Comparison of ENCODE assay signal across 23 cellular contexts in the genomic region with DNA sequence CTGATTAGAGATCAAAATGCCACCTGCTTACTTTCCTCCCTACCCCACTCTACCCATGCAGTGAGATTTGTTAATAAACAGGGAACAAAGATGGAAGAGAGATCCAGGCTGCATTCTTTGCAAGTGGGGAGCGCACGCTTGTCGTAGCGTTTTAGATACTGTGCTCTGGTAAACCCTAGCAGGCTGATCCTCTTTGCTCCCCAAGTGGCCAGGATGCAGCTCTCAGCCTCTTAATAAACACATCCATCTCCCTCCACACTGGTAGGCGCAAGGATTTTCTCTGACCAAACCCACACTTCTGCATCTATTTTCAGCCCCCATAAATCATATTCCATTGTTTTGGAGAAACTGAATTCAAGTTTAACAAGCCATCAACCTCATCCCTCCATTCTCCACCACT. TPM values are rescaled to one million over a fixed set of nuclear protein-coding genes. Genes with fewer than 3 reads are reported as not detected.
DNase-seq lines count a peak whose midpoint lies in the region; ATAC-seq and TF ChIP-seq lines count a peak whose summit lies in the region.
"Had no signal": no experiment of that assay in that cellular context is flagged by ENCODE, and none has a peak within 500 bp of the region (broad histone marks: within the 10 kb centered on the region; RNA-seq: fewer than 3 reads in every experiment).

No MANE protein-coding gene starts in this region.

- no peak overlapping the region for H3K27ac ChIP-seq in CD8-positive, alpha-beta T cell (ENCODE audit: low read depth, low read length)
- H3K27ac ChIP-seq: C4-2B, cardiac muscle cell, epithelial cell of prostate, testis had no signal

- H3K36me3 Mint-ChIP-seq in Calu3 (ENCODE audit: insufficient read depth, unreplicated experiment) = peaks cover 35% of the 10 kb centered on the region
- peaks cover 25% of the 10 kb centered on the region for H3K36me3 Mint-ChIP-seq in WTC11
- no peaks in the 10 kb centered on the region for H3K36me3 Mint-ChIP-seq in CD8-positive, alpha-beta T cell
- H3K36me3 Mint-ChIP-seq: stimulated activated naive B cell treated with anti-CD40 and anti-IgM and Interleukin-4, amounts not matched to agents 10 μg/mL and 1 μg/mL and 100 μg/mL, for 72 hours had no signal

- H3K27me3 Mint-ChIP-seq in Calu3 (ENCODE audit: unreplicated experiment) (no peaks in the 10 kb centered on the region), WTC11 (ENCODE audit: low read depth) (peaks cover 17% of the 10 kb centered on the region)
- peaks cover 67% of the 10 kb centered on the region for H3K27me3 Mint-ChIP-seq in CD8-positive, alpha-beta T cell (ENCODE audit: low read depth)

- DNase-seq in Calu3 = no peak
- DNase-seq in H7 = peak; percentile 51
- no peak for DNase-seq in WTC11 (ENCODE audit: low spot score)
- DNase-seq in iPS-NIHi11 (ENCODE audit: low spot score) = peak; percentile 9
- no peak for DNase-seq in epidermal melanocyte (ENCODE audit: insufficient read length, low spot score)
- DNase-seq in SHP77 treated with DMSO at 0.1 percent for 48 hours (lab: John Stamatoyannopoulos, UW) = no peak
- DNase-seq in CD8-positive, alpha-beta T cell = no peak
- DNase-seq: activated CD4-positive, alpha-beta T cell treated with anti-CD3 and anti-CD28 coated beads for 1 hour; activated CD8-positive, alpha-beta memory T cell treated with anti-CD3 and anti-CD28 coated beads for 24 hours; activated T-cell treated with anti-CD3 and anti-CD28 coated beads, Interleukin-2, amount 50 U/mL, for 24 hours; foreskin fibroblast; Kasumi-1; NCI-H2029; OCI-M1; Right ventricle myocardium superior; small intestine; stimulated activated CD4-positive, alpha-beta T cell treated with anti-CD3 and anti-CD28 coated beads, Interleukin-2, amount 100 ng/mL, for 24 hours; stimulated activated naive B cell treated with anti-CD40 and anti-IgM and Interleukin-4, amounts not matched to agents 10 μg/mL and 1 μg/mL and 100 μg/mL, for 72 hours; testis had no signal

- H3K4me3 ChIP-seq in H7 (ENCODE audit: insufficient read depth, low read depth, low read length) = no peak overlapping the region
- H3K4me3 ChIP-seq in CD8-positive, alpha-beta T cell (ENCODE audit: low read depth, low read length) = no peak overlapping the region
- H3K4me3 ChIP-seq: cardiac muscle cell, testis had no signal

- BruUV-seq in Calu3 (replicated peaks; lab: Mats Ljungman, UMichigan) = no TSS peak

- H3K4me1 ChIP-seq in CD8-positive, alpha-beta T cell (ENCODE audit: insufficient read depth, low read length) = peaks cover 9% of the 10 kb centered on the region

- ATAC-seq in WTC11 = no peak
- no peak for ATAC-seq in esophagus mucosa
- no peak for ATAC-seq in CD8-positive, alpha-beta T cell
- ATAC-seq: stimulated activated naive B cell treated with anti-CD40 and anti-IgM and Interleukin-4, amounts not matched to agents 10 μg/mL and 1 μg/mL and 100 μg/mL, for 72 hours had no signal

- CTCF ChIA-PET in Calu3 (lab: Charles Lee) = no interaction called here
- CTCF ChIA-PET in WTC11 (lab: Charles Lee) = interaction anchor here (0.9 to 2.4 kb wide), 2 partner anchors 19 to 157 kb away, joined by 4 to 10 read pairs; no protein-coding TSS in a partner anchor
- CTCF ChIA-PET in CD8-positive, alpha-beta T cell (lab: Charles Lee) = no interaction called here

- H3K4me1 Mint-ChIP-seq in Calu3 (ENCODE audit: low read depth, unreplicated experiment) (peaks cover 46% of the 10 kb centered on the region), WTC11 (peaks cover 58% of the 10 kb centered on the region)
- peaks cover 14% of the 10 kb centered on the region for H3K4me1 Mint-ChIP-seq in CD8-positive, alpha-beta T cell (ENCODE audit: low read depth)

- no peaks in the 10 kb centered on the region for H3K36me3 ChIP-seq in H7 (replicated peaks; ENCODE audit: control insufficient read depth, insufficient read depth, low read length)
- no peaks in the 10 kb centered on the region for H3K36me3 ChIP-seq in CD8-positive, alpha-beta T cell (ENCODE audit: insufficient read depth, low read length)
- H3K36me3 ChIP-seq: cardiac muscle cell had no signal

- TF ChIP-seq CTCF in Calu3 (IDR thresholded peaks at IDR 0.05; ENCODE audit: unreplicated experiment) (no peak), WTC11 (IDR thresholded peaks at IDR 0.05) (no peak)
- TF ChIP-seq CTCF in CD8-positive, alpha-beta T cell (IDR thresholded peaks at IDR 0.05) = no peak

- POLR2A ChIA-PET in WTC11 (lab: Charles Lee) = no interaction called here
- POLR2A ChIA-PET in CD8-positive, alpha-beta T cell (lab: Charles Lee) = no interaction called here

- H3K9me3 ChIP-seq in CD8-positive, alpha-beta T cell (ENCODE audit: low read length) = no peaks in the 10 kb centered on the region
- H3K9me3 ChIP-seq: testis had no signal

- H3K9me3 Mint-ChIP-seq in Calu3 (ENCODE audit: low read depth, unreplicated experiment) = no peaks in the 10 kb centered on the region
- peaks cover 8% of the 10 kb centered on the region for H3K9me3 Mint-ChIP-seq in WTC11
- H3K9me3 Mint-ChIP-seq in CD8-positive, alpha-beta T cell = peaks cover 11% of the 10 kb centered on the region

- H3K27me3 ChIP-seq in H7 (ENCODE audit: control insufficient read depth, insufficient read depth, low read length) = peaks cover 12% of the 10 kb centered on the region
- peaks cover 25% of the 10 kb centered on the region for H3K27me3 ChIP-seq in CD8-positive, alpha-beta T cell (ENCODE audit: insufficient read depth, low read length)
- H3K27me3 ChIP-seq: testis had no signal

- H3K4me3 Mint-ChIP-seq in Calu3 (ENCODE audit: low read depth, unreplicated experiment) (peak overlapping the region; percentile 96), WTC11 (peak overlapping the region; percentile 83)
- H3K4me3 Mint-ChIP-seq in CD8-positive, alpha-beta T cell = no peak overlapping the region
- H3K4me3 Mint-ChIP-seq: activated T-cell treated with anti-CD3 and anti-CD28 coated beads, Interleukin-2, amount 50 U/mL, for 24 hours; stimulated activated naive B cell treated with anti-CD40 and anti-IgM and Interleukin-4, amounts not matched to agents 10 μg/mL and 1 μg/mL and 100 μg/mL, for 72 hours had no signal

- H3K27ac Mint-ChIP-seq in Calu3 (ENCODE audit: unreplicated experiment) (no peak overlapping the region), WTC11 (peak overlapping the region; percentile 20; the same call in 1 of the 2 replicates)
- no peak overlapping the region for H3K27ac Mint-ChIP-seq in CD8-positive, alpha-beta T cell
- H3K27ac Mint-ChIP-seq: activated T-cell treated with anti-CD3 and anti-CD28 coated beads, Interleukin-2, amount 50 U/mL, for 24 hours; stimulated activated naive B cell treated with anti-CD40 and anti-IgM and Interleukin-4, amounts not matched to agents 10 μg/mL and 1 μg/mL and 100 μg/mL, for 72 hours had no signal

- intact Hi-C loops in Calu3 (cut with micrococcal nuclease; ENCODE audit: unreplicated experiment) = loop anchor here (5.0 kb wide), 1 partner anchor 144 kb away; no protein-coding TSS in a partner anchor
- intact Hi-C loops in CD8-positive, alpha-beta T cell (cut with DNase I, micrococcal nuclease) = no loop called here

TF ChIP-seq in WTC11, 78 proteins besides CTCF, POLR2A, EP300 and RAD21 (continues in another document):
- TF ChIP-seq SMAD3 (CRISPR knock-in tag; IDR thresholded peaks at IDR 0.05; ENCODE audit: borderline replicate concordance) (no peak), FOXK1 (CRISPR knock-in tag; IDR thresholded peaks at IDR 0.05) (no peak), CBFB (CRISPR knock-in tag; IDR thresholded peaks at IDR 0.05; ENCODE audit: low read depth) (no peak), NFYB (CRISPR knock-in tag; conservative IDR thresholded peaks at IDR 0.05; ENCODE audit: low read depth) (no peak), TEAD4 (CRISPR knock-in tag; IDR thresholded peaks at IDR 0.05) (no peak)
- TF ChIP-seq, protein P1, sequence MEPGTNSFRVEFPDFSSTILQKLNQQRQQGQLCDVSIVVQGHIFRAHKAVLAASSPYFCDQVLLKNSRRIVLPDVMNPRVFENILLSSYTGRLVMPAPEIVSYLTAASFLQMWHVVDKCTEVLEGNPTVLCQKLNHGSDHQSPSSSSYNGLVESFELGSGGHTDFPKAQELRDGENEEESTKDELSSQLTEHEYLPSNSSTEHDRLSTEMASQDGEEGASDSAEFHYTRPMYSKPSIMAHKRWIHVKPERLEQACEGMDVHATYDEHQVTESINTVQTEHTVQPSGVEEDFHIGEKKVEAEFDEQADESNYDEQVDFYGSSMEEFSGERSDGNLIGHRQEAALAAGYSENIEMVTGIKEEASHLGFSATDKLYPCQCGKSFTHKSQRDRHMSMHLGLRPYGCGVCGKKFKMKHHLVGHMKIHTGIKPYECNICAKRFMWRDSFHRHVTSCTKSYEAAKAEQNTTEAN (CRISPR knock-in tag; IDR thresholded peaks at IDR 0.05) = no peak
- TF ChIP-seq, protein P2, sequence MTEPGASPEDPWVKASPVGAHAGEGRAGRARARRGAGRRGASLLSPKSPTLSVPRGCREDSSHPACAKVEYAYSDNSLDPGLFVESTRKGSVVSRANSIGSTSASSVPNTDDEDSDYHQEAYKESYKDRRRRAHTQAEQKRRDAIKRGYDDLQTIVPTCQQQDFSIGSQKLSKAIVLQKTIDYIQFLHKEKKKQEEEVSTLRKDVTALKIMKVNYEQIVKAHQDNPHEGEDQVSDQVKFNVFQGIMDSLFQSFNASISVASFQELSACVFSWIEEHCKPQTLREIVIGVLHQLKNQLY (CRISPR knock-in tag; IDR thresholded peaks at IDR 0.05) = no peak
- TF ChIP-seq, protein P3, sequence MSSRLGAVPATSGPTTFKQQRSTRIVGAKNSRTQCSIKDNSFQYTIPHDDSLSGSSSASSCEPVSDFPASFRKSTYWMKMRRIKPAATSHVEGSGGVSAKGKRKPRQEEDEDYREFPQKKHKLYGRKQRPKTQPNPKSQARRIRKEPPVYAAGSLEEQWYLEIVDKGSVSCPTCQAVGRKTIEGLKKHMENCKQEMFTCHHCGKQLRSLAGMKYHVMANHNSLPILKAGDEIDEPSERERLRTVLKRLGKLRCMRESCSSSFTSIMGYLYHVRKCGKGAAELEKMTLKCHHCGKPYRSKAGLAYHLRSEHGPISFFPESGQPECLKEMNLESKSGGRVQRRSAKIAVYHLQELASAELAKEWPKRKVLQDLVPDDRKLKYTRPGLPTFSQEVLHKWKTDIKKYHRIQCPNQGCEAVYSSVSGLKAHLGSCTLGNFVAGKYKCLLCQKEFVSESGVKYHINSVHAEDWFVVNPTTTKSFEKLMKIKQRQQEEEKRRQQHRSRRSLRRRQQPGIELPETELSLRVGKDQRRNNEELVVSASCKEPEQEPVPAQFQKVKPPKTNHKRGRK (CRISPR knock-in tag; IDR thresholded peaks at IDR 0.05; ENCODE audit: borderline replicate concordance) = no peak

RNA-seq across cellular contexts. Expression of a gene that starts 2.9 kb away (rescaled TPM):
- total RNA-seq in Calu3 (2022) = 27.4 and 37.8 TPM in 2 replicates
- total RNA-seq in H7 (2014; rRNA removed; shearing (Covaris generic)) = 29.8 and 34.7 TPM in 2 replicates
- total RNA-seq in WTC11 (2021) = 16.7 to 23.8 TPM (median 18.9 TPM) in 3 replicates
- 6.4 TPM for total RNA-seq in esophagus mucosa
- total RNA-seq in CD8-positive, alpha-beta T cell = not detected

Comparison
In these comparisons a context has a peak if more than half of its experiments do, and no peak if none do; other contexts are left out.
1. DNase-seq: peak in H7 (single experiment) and iPS-NIHi11 (single experiment); none in Calu3 (single experiment), WTC11 (single experiment), epidermal melanocyte (single experiment), SHP77 treated with DMSO at 0.1 percent for 48 hours (single experiment) and CD8-positive, alpha-beta T cell (0 of 7).